In genomic region chr18:11343096-11343495, GRCh38 we compare ENCODE assay signal across 38 cellular contexts.
"Had no signal": no experiment of that assay in that cellular context is flagged by ENCODE, and none has a peak within 500 bp of the region (broad histone marks: within the 10 kb centered on the region; RNA-seq: fewer than 3 reads in every experiment).

No MANE protein-coding gene starts in this region.

- H3K4me3 ChIP-seq: adrenal gland, ascending aorta, body of pancreas, breast epithelium, cardiac muscle cell had no signal

- H3K36me3 ChIP-seq: adrenal gland, ascending aorta, brain microvascular endothelial cell, breast epithelium, cardiac muscle cell had no signal

- H3K9me3 Mint-ChIP-seq: activated naive CD4-positive, alpha-beta T cell treated with anti-CD3 and anti-CD28 coated beads, Interleukin-2, amount 10 ng/mL, durations not matched to agents 7 days and 5 days had no signal

- H3K27ac Mint-ChIP-seq: activated naive CD4-positive, alpha-beta T cell treated with anti-CD3 and anti-CD28 coated beads for 36 hours; activated naive CD4-positive, alpha-beta T cell treated with anti-CD3 and anti-CD28 coated beads, Interleukin-2, amount 10 ng/mL, durations not matched to agents 7 days and 5 days; activated naive CD4-positive, alpha-beta T cell treated with anti-CD3 and anti-CD28 coated beads, Interleukin-2, amount 50 U/mL, for 24 hours; activated naive CD4-positive, alpha-beta T cell treated with anti-CD3 and anti-CD28 coated beads, Interleukin-2, amount 50 U/mL, for 72 hours; activated naive CD8-positive, alpha-beta T cell; activated naive CD8-positive, alpha-beta T cell treated with anti-CD3 and anti-CD28 coated beads for 36 hours; activated naive CD8-positive, alpha-beta T cell treated with anti-CD3 and anti-CD28 coated beads, Interleukin-2, amount 10 ng/mL, durations not matched to agents 7 days and 5 days; activated naive CD8-positive, alpha-beta T cell treated with anti-CD3 and anti-CD28 coated beads, Interleukin-2, amount 50 U/mL, for 24 hours; activated T-cell treated with anti-CD3 and anti-CD28 coated beads, Interleukin-2, amount 50 U/mL, for 24 hours; activated T-cell treated with anti-CD3 and anti-CD28 coated beads, Interleukin-2, amount 50 U/mL, for 72 hours; activated T-helper 1 cell treated with anti-CD3 and anti-CD28 coated beads, Interleukin-12 subunit alpha, Interleukin-12 subunit beta, Interleukin-2, Interleukin-4 antibody, amounts not matched to agents 30 ng/mL and 10 ng/mL and 1 ng/mL, durations not matched to agents 14 hours and 24 hours and 36 hours; activated T-helper 17 cell treated with anti-CD3 and anti-CD28 coated beads, Interleukin-2, amount 50 U/mL, for 72 hours; activated T-helper 2 cell treated with anti-CD3 and anti-CD28 coated beads, Interferon-gamma antibody, Interleukin-2, Interleukin-4, amounts not matched to agents 10 μg/mL and 5 μg/mL and 100 μg/mL, durations not matched to agents 14 hours and 24 hours and 36 hours; brain had no signal

- H3K36me3 Mint-ChIP-seq: activated naive CD4-positive, alpha-beta T cell treated with anti-CD3 and anti-CD28 coated beads, Interleukin-2, amount 10 ng/mL, durations not matched to agents 7 days and 5 days; activated naive CD8-positive, alpha-beta T cell; activated naive CD8-positive, alpha-beta T cell treated with anti-CD3 and anti-CD28 coated beads for 36 hours; activated naive CD8-positive, alpha-beta T cell treated with anti-CD3 and anti-CD28 coated beads, Interleukin-2, amount 10 ng/mL, durations not matched to agents 7 days and 5 days; brain had no signal

- H3K4me1 Mint-ChIP-seq: activated naive CD4-positive, alpha-beta T cell treated with anti-CD3 and anti-CD28 coated beads, Interleukin-2, amount 10 ng/mL, durations not matched to agents 7 days and 5 days; activated naive CD4-positive, alpha-beta T cell treated with anti-CD3 and anti-CD28 coated beads, Interleukin-2, amount 50 U/mL, for 24 hours; activated naive CD8-positive, alpha-beta T cell treated with anti-CD3 and anti-CD28 coated beads for 36 hours; activated naive CD8-positive, alpha-beta T cell treated with anti-CD3 and anti-CD28 coated beads, Interleukin-2, amount 10 ng/mL, durations not matched to agents 7 days and 5 days; activated naive CD8-positive, alpha-beta T cell treated with anti-CD3 and anti-CD28 coated beads, Interleukin-2, amount 50 U/mL, for 24 hours; activated T-helper 17 cell treated with anti-CD3 and anti-CD28 coated beads, Interleukin-2, amount 50 U/mL, for 72 hours; brain; central memory CD8-positive, alpha-beta T cell had no signal

- H3K27ac ChIP-seq: adrenal gland, ascending aorta, body of pancreas, brain microvascular endothelial cell, breast epithelium, cardiac muscle cell had no signal

- H3K4me3 Mint-ChIP-seq: activated naive CD4-positive, alpha-beta T cell treated with anti-CD3 and anti-CD28 coated beads for 36 hours; activated naive CD4-positive, alpha-beta T cell treated with anti-CD3 and anti-CD28 coated beads, Interleukin-2, amount 10 ng/mL, durations not matched to agents 7 days and 5 days; activated naive CD4-positive, alpha-beta T cell treated with anti-CD3 and anti-CD28 coated beads, Interleukin-2, amount 50 U/mL, for 24 hours; activated naive CD8-positive, alpha-beta T cell; activated naive CD8-positive, alpha-beta T cell treated with anti-CD3 and anti-CD28 coated beads for 36 hours; activated naive CD8-positive, alpha-beta T cell treated with anti-CD3 and anti-CD28 coated beads, Interleukin-2, amount 10 ng/mL, durations not matched to agents 7 days and 5 days; activated naive CD8-positive, alpha-beta T cell treated with anti-CD3 and anti-CD28 coated beads, Interleukin-2, amount 50 U/mL, for 24 hours; activated T-cell treated with anti-CD3 and anti-CD28 coated beads, Interleukin-2, amount 50 U/mL, for 24 hours; activated T-cell treated with anti-CD3 and anti-CD28 coated beads, Interleukin-2, amount 50 U/mL, for 4 hours; activated T-cell treated with anti-CD3 and anti-CD28 coated beads, Interleukin-2, amount 50 U/mL, for 72 hours; activated T-helper 1 cell treated with anti-CD3 and anti-CD28 coated beads, Interleukin-12 subunit alpha, Interleukin-12 subunit beta, Interleukin-2, Interleukin-4 antibody, amounts not matched to agents 30 ng/mL and 10 ng/mL and 1 ng/mL, durations not matched to agents 14 hours and 24 hours and 36 hours; activated T-helper 17 cell treated with anti-CD3 and anti-CD28 coated beads, Interleukin-2, amount 50 U/mL, for 72 hours; brain; central memory CD8-positive, alpha-beta T cell had no signal

- H3K27me3 Mint-ChIP-seq: activated naive CD4-positive, alpha-beta T cell treated with anti-CD3 and anti-CD28 coated beads, Interleukin-2, amount 10 ng/mL, durations not matched to agents 7 days and 5 days; activated naive CD4-positive, alpha-beta T cell treated with anti-CD3 and anti-CD28 coated beads, Interleukin-2, amount 50 U/mL, for 24 hours; activated naive CD8-positive, alpha-beta T cell; activated T-cell treated with anti-CD3 and anti-CD28 coated beads, Interleukin-2, amount 50 U/mL, for 24 hours; central memory CD8-positive, alpha-beta T cell had no signal

- H3K4me1 ChIP-seq: adrenal gland, ascending aorta, body of pancreas, breast epithelium had no signal

- DNase-seq: activated effector memory CD4-positive, alpha-beta T cell treated with anti-CD3 and anti-CD28 coated beads, Interleukin-2, amount 50 U/mL, for 16 hours; activated effector memory CD4-positive, alpha-beta T cell treated with Interleukin-2 at 50 U/mL for 16 hours; activated gamma-delta T cell; activated gamma-delta T cell treated with Interleukin-2 at 50 U/mL for 16 hours; activated naive CD4-positive, alpha-beta T cell; activated naive CD4-positive, alpha-beta T cell treated with anti-CD3 and anti-CD28 coated beads for 36 hours; activated naive CD4-positive, alpha-beta T cell treated with anti-CD3 and anti-CD28 coated beads, Interleukin-2, amount 10 ng/mL, durations not matched to agents 7 days and 5 days; activated naive CD4-positive, alpha-beta T cell treated with anti-CD3 and anti-CD28 coated beads, Interleukin-2, amount 50 U/mL, for 16 hours; activated naive CD4-positive, alpha-beta T cell treated with Interleukin-2 at 50 U/mL for 16 hours; activated naive CD8-positive, alpha-beta T cell treated with anti-CD3 and anti-CD28 coated beads for 36 hours; activated naive CD8-positive, alpha-beta T cell treated with anti-CD3 and anti-CD28 coated beads, Interleukin-2, amount 10 ng/mL, durations not matched to agents 7 days and 5 days; activated naive CD8-positive, alpha-beta T cell treated with anti-CD3 and anti-CD28 coated beads, Interleukin-2, amount 50 U/mL, for 24 hours; activated T-cell treated with anti-CD3 and anti-CD28 coated beads, Interleukin-2, amount 50 U/mL, for 1 hour; activated T-cell treated with anti-CD3 and anti-CD28 coated beads, Interleukin-2, amount 50 U/mL, for 24 hours; activated T-cell treated with anti-CD3 and anti-CD28 coated beads, Interleukin-2, amount 50 U/mL, for 4 hours; activated T-cell treated with anti-CD3 and anti-CD28 coated beads, Interleukin-2, amount 50 U/mL, for 48 hours; activated T-cell treated with anti-CD3 and anti-CD28 coated beads, Interleukin-2, amount 50 U/mL, for 72 hours; adrenal gland; amniotic stem cell; amygdala; anterior cingulate cortex; aorta; body of pancreas; brain microvascular endothelial cell; caudate nucleus; central memory CD4-positive, alpha-beta T cell; cerebellar nuclear complex had no signal

- H3K27me3 ChIP-seq: adrenal gland, ascending aorta, body of pancreas, brain microvascular endothelial cell, breast epithelium, cardiac muscle cell had no signal
